In the genomic region with DNA sequence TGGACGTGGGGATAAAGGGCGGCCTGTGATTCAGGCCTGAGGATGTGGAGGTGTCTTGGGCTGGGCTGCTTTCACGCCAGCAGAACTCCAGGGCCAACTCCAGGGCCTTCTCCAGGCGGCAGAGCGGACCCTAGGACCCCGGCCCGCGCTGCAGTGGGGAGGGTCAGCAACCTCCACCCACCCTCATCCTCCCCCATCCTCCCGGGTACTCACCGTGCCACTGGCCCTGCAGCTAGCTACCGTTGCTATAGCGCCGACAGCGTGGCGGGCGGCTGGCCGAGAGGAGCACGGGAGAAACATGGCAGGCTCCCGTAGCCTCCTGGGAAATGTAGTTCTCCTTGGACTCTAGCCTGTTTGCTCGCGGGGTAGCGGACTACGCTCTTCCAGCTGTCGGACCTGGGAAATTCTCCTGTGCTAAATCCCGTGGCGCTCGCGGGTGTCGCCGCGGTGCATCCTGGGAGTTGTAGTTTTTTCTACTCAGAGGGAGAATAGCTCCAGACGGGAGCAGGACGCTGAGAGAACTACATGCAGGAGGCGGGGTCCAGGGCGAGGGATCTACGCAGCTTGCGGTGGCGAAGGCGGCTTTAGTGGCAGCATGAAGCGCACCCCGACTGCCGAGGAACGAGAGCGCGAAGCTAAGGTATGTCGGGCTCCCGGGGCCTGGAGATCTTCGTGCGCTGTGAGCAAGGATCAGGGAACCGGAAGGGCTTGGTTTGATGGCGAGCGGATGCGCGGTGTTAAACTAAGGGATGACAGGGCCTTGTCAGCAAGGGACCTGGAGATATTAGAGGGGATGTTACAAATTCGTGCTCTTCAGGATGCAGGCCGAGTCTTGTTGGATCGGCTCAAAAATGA, we compare ENCODE assay signal across 8 cellular contexts. TPM values are rescaled to one million over a fixed set of nuclear protein-coding genes. Genes with fewer than 3 reads are reported as not detected.
DNase-seq lines count a peak whose midpoint lies in the region; ATAC-seq and TF ChIP-seq lines count a peak whose summit lies in the region.

Gene FTO (plus strand): TSS at position 567 of the 855 bp plus-strand sequence.
Gene RPGRIP1L (minus strand): TSS at position 270 of the 855 bp plus-strand sequence. CDS start 3,136 bp downstream, outside the sequence.

- H3K9me3 ChIP-seq in OCI-LY7 (ENCODE audit: low read length), result no peaks in the 10 kb centered on the region

- intact Hi-C loops in OCI-LY7 (cut with micrococcal nuclease; ENCODE audit: unreplicated experiment), result loop anchor here (5.0 kb wide), 1 partner anchor 1223 kb away; no protein-coding TSS in a partner anchor

- H3K36me3 ChIP-seq in OCI-LY7 (ENCODE audit: insufficient read depth, low read length), result peaks cover 16% of the 10 kb centered on the region

- H3K9me2 ChIP-seq in OCI-LY7 (ENCODE audit: insufficient read depth, low read length), result no peaks in the 10 kb centered on the region

- peak within 1 kb of the TSS; percentile 88 for H3K4me3 ChIP-seq in OCI-LY7 (ENCODE audit: low read depth, low read length, poor library complexity, severe bottlenecking)
- peak within 1 kb of the TSS; percentile 92 for H3K4me3 ChIP-seq in epithelial cell of proximal tubule (ENCODE audit: low read depth, low read length)

- H3K4me1 ChIP-seq in OCI-LY7 (ENCODE audit: insufficient read depth, low read length, poor library complexity, severe bottlenecking), result peaks cover 10% of the 10 kb centered on the region

- no TSS peak for BruUV-seq in OCI-LY7 (replicated peaks; lab: Mats Ljungman, UMichigan)

- H3K4me2 ChIP-seq in OCI-LY7 (ENCODE audit: low read length), result peak within 1 kb of the TSS; percentile 89

- peak; percentile 99 for DNase-seq in DMS 273 (lab: John Stamatoyannopoulos, UW; ENCODE audit: unreplicated experiment)
- DNase-seq in HuH-7.5 (ENCODE audit: low spot score), result peak; percentile 81
- DNase-seq in OCI-LY7 (ENCODE audit: low spot score), result peak; percentile 98
- peak; percentile 95 for DNase-seq in activated T-cell treated with anti-CD3 and anti-CD28 coated beads for 4 hours
- peak; percentile 93 for DNase-seq in epithelial cell of proximal tubule (ENCODE audit: low read depth)
- DNase-seq in mucosa of gallbladder (ENCODE audit: low spot score), result peak; percentile 100
- DNase-seq in stimulated activated CD8-positive, alpha-beta memory T cell treated with anti-CD3 and anti-CD28 coated beads, Interleukin-4, amount 100 ng/mL, for 4 hours (ENCODE audit: low read depth in 2 of 2, low spot score in 1 of 2), result peak; percentile 89 to 90

- no peak within 1 kb of the TSS for H3K27ac ChIP-seq in OCI-LY7 (ENCODE audit: low read depth, low read length, poor library complexity, severe bottlenecking)

- no peak for TF ChIP-seq CTCF in OCI-LY7 (conservative IDR thresholded peaks at IDR 0.05; ENCODE audit: low read length)
- TF ChIP-seq CTCF in epithelial cell of proximal tubule (conservative IDR thresholded peaks at IDR 0.05; ENCODE audit: low read depth, low read length), result no peak

- peak within 1 kb of the TSS; percentile 94 for H2AFZ ChIP-seq in OCI-LY7 (ENCODE audit: low read length)

- H4K20me1 ChIP-seq in OCI-LY7 (ENCODE audit: insufficient read depth, low read length), result no peaks in the 10 kb centered on the region; the same call in 1 of the 2 replicates

- H3K79me2 ChIP-seq in OCI-LY7 (ENCODE audit: insufficient read depth, low read depth, low read length), result peaks cover 47% of the 10 kb centered on the region; the same call in 1 of the 2 replicates

- CTCF ChIA-PET in OCI-LY7 (lab: Charles Lee; ENCODE audit: unreplicated experiment), result interaction anchor here (0.6 to 0.9 kb wide), 2 partner anchors 37 to 65 kb away, joined by 3 to 4 read pairs; no protein-coding TSS in a partner anchor

- POLR2A ChIA-PET in OCI-LY7 (lab: Charles Lee), result interaction anchor here (0.6 to 1.0 kb wide), 4 partner anchors 12 to 259 kb away, joined by 3 to 4 read pairs (median 3); no protein-coding TSS in a partner anchor

- peak; percentile 98 for ATAC-seq in GM21526 (IDR thresholded peaks at IDR 0.05; ENCODE audit: low FRiP score, unreplicated experiment)

RNA-seq across cellular contexts. Expression of gene FTO, which starts in this region (rescaled TPM):
- 47.9 and 57.1 TPM in 2 replicates for total RNA-seq in OCI-LY7 (2014; rRNA removed; shearing (Covaris generic))
- total RNA-seq in OCI-LY7 (2022), result 64.3 and 68.0 TPM in 2 replicates
- 62.7 and 64.8 TPM in 2 replicates for total RNA-seq in epithelial cell of proximal tubule
- total RNA-seq in mucosa of gallbladder, result 79.2 TPM

RNA-seq across cellular contexts. Expression of gene RPGRIP1L, which starts in this region (rescaled TPM):
- 9.4 and 15.4 TPM in 2 replicates for total RNA-seq in OCI-LY7 (2014; rRNA removed; shearing (Covaris generic))
- total RNA-seq in OCI-LY7 (2022) (12.7 and 14.2 TPM in 2 replicates), epithelial cell of proximal tubule (7.9 and 11.3 TPM in 2 replicates), mucosa of gallbladder (6.9 TPM)
